ENCODE assay signal across 1 cellular context in the genomic region with DNA sequence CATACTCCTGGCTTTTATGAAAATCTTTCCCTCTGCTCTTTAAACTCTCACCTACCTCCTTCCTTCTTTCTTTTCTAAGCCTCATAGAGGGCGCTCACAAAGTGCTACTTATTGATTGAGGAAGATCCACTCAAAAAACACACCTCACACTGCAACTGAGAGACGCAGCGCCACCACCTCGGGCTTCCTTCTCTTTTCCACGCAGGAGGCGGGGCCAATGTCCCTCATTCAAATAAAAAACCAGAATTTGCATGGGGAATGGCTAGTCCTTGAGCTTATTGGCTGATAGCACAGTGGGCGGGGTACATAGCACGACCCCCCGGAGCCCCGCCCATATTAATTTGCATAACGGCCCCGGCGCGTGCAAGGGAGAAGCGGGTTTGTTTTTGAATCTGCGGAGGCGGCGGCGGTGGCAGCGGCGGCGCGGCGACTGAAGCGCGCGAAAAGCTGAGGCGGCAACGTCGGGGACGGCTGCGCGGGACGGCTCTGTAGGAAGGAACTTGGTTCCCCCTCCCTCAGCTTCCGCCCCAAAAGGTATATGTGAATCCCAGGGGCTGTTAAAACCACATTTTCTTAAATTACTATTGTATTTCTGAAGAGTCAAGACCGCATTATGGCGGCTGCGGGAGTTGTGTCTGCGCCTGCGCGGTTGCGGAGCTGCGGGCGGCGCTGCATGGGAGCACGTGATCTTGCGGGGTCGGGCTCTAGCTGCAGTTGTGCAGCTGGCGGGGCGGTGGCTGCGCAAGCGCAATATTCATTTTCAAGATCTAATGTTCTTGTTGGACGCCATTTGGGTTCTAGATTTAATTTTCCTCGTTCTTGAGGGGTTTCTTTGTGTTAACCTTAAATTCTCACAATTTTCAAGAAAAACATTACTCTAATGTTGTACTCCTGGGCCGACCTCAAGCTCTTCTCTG.
A peak's percentile ranks its signal among the peaks of the same experiment; 100 is the strongest.
TF ChIP-seq lines count a peak whose summit lies in the region.

A gene with protein sequence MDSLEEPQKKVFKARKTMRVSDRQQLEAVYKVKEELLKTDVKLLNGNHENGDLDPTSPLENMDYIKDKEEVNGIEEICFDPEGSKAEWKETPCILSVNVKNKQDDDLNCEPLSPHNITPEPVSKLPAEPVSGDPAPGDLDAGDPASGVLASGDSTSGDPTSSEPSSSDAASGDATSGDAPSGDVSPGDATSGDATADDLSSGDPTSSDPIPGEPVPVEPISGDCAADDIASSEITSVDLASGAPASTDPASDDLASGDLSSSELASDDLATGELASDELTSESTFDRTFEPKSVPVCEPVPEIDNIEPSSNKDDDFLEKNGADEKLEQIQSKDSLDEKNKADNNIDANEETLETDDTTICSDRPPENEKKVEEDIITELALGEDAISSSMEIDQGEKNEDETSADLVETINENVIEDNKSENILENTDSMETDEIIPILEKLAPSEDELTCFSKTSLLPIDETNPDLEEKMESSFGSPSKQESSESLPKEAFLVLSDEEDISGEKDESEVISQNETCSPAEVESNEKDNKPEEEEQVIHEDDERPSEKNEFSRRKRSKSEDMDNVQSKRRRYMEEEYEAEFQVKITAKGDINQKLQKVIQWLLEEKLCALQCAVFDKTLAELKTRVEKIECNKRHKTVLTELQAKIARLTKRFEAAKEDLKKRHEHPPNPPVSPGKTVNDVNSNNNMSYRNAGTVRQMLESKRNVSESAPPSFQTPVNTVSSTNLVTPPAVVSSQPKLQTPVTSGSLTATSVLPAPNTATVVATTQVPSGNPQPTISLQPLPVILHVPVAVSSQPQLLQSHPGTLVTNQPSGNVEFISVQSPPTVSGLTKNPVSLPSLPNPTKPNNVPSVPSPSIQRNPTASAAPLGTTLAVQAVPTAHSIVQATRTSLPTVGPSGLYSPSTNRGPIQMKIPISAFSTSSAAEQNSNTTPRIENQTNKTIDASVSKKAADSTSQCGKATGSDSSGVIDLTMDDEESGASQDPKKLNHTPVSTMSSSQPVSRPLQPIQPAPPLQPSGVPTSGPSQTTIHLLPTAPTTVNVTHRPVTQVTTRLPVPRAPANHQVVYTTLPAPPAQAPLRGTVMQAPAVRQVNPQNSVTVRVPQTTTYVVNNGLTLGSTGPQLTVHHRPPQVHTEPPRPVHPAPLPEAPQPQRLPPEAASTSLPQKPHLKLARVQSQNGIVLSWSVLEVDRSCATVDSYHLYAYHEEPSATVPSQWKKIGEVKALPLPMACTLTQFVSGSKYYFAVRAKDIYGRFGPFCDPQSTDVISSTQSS (plus strand): TSS at position 389 of the 917 bp plus-strand sequence. CDS start 58,234 bp downstream, outside the sequence.

TF ChIP-seq in HepG2, 621 proteins besides CTCF, POLR2A, EP300 and RAD21 (continued from another document and continues in another):
- TF ChIP-seq, protein P1, sequence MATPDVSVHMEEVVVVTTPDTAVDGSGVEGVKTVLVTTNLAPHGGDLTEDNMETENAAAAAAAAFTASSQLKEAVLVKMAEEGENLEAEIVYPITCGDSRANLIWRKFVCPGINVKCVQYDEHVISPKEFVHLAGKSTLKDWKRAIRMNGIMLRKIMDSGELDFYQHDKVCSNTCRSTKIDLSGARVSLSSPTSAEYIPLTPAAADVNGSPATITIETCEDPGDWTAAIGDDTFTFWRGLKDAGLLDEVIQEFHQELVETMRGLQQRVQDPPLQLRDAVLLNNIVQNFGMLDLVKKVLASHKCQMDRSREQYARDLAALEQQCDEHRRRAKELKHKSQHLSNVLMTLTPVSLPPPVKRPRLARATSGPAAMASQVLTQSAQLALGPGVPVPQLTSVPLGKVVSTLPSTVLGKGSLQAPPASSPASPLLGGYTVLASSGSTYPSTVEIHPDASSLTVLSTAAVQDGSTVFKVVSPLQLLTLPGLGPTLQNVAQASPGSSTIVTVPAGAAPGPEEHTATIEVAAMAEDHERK (CRISPR knock-in tag; IDR thresholded peaks at IDR 0.05; ENCODE audit: low read depth): no peak
- no peak for TF ChIP-seq MEIS2 (CRISPR knock-in tag; IDR thresholded peaks at IDR 0.05)
- TF ChIP-seq ZC3H4 (CRISPR knock-in tag; IDR thresholded peaks at IDR 0.05; ENCODE audit: borderline replicate concordance): no peak
- TF ChIP-seq ZNF343 (CRISPR knock-in tag; IDR thresholded peaks at IDR 0.05): no peak
- no peak for TF ChIP-seq HNRNPK (IDR thresholded peaks at IDR 0.05; ENCODE audit: low read depth, low read length, poor library complexity, severe bottlenecking)
- no peak for TF ChIP-seq DR1 (CRISPR knock-in tag; IDR thresholded peaks at IDR 0.05)
- TF ChIP-seq ZNF337 (CRISPR knock-in tag; IDR thresholded peaks at IDR 0.05; ENCODE audit: borderline replicate concordance, low read depth): no peak
- TF ChIP-seq ZBTB42 (CRISPR knock-in tag; IDR thresholded peaks at IDR 0.05): no peak
- TF ChIP-seq ZNF75D (CRISPR knock-in tag; IDR thresholded peaks at IDR 0.05; ENCODE audit: borderline replicate concordance): no peak
- TF ChIP-seq KMT2B (CRISPR knock-in tag; IDR thresholded peaks at IDR 0.05): no peak
- TF ChIP-seq, protein P2, sequence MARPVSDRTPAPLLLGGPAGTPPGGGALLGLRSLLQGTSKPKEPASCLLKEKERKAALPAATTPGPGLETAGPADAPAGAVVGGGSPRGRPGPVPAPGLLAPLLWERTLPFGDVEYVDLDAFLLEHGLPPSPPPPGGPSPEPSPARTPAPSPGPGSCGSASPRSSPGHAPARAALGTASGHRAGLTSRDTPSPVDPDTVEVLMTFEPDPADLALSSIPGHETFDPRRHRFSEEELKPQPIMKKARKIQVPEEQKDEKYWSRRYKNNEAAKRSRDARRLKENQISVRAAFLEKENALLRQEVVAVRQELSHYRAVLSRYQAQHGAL (CRISPR knock-in tag; IDR thresholded peaks at IDR 0.05; ENCODE audit: not compliant biosample characterization): no peak
- no peak for TF ChIP-seq KDM6A (CRISPR knock-in tag; IDR thresholded peaks at IDR 0.05; ENCODE audit: low read depth)
- TF ChIP-seq ZNF572 (CRISPR knock-in tag; IDR thresholded peaks at IDR 0.05): no peak
- TF ChIP-seq, protein P3, sequence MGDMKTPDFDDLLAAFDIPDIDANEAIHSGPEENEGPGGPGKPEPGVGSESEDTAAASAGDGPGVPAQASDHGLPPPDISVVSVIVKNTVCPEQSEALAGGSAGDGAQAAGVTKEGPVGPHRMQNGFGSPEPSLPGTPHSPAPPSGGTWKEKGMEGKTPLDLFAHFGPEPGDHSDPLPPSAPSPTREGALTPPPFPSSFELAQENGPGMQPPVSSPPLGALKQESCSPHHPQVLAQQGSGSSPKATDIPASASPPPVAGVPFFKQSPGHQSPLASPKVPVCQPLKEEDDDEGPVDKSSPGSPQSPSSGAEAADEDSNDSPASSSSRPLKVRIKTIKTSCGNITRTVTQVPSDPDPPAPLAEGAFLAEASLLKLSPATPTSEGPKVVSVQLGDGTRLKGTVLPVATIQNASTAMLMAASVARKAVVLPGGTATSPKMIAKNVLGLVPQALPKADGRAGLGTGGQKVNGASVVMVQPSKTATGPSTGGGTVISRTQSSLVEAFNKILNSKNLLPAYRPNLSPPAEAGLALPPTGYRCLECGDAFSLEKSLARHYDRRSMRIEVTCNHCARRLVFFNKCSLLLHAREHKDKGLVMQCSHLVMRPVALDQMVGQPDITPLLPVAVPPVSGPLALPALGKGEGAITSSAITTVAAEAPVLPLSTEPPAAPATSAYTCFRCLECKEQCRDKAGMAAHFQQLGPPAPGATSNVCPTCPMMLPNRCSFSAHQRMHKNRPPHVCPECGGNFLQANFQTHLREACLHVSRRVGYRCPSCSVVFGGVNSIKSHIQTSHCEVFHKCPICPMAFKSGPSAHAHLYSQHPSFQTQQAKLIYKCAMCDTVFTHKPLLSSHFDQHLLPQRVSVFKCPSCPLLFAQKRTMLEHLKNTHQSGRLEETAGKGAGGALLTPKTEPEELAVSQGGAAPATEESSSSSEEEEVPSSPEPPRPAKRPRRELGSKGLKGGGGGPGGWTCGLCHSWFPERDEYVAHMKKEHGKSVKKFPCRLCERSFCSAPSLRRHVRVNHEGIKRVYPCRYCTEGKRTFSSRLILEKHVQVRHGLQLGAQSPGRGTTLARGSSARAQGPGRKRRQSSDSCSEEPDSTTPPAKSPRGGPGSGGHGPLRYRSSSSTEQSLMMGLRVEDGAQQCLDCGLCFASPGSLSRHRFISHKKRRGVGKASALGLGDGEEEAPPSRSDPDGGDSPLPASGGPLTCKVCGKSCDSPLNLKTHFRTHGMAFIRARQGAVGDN (CRISPR knock-in tag; IDR thresholded peaks at IDR 0.05): peak; percentile 55
- TF ChIP-seq SMAD3 (CRISPR knock-in tag; IDR thresholded peaks at IDR 0.05): no peak
- TF ChIP-seq ZNF30 (CRISPR knock-in tag; IDR thresholded peaks at IDR 0.05): no peak
- TF ChIP-seq FOXM1 (CRISPR knock-in tag; IDR thresholded peaks at IDR 0.05): no peak
- no peak for TF ChIP-seq MAFF (IDR thresholded peaks at IDR 0.05; ENCODE audit: low read depth, low read length)
- TF ChIP-seq, protein P4, sequence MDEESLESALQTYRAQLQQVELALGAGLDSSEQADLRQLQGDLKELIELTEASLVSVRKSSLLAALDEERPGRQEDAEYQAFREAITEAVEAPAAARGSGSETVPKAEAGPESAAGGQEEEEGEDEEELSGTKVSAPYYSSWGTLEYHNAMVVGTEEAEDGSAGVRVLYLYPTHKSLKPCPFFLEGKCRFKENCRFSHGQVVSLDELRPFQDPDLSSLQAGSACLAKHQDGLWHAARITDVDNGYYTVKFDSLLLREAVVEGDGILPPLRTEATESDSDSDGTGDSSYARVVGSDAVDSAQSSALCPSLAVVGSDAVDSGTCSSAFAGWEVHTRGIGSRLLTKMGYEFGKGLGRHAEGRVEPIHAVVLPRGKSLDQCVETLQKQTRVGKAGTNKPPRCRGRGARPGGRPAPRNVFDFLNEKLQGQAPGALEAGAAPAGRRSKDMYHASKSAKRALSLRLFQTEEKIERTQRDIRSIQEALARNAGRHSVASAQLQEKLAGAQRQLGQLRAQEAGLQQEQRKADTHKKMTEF (CRISPR knock-in tag; IDR thresholded peaks at IDR 0.05): peak; percentile 25; the same call in 1 of the 2 replicates
- TF ChIP-seq CEBPB (IDR thresholded peaks at IDR 0.05; ENCODE audit: borderline replicate concordance, low read depth, low read length): no peak
- TF ChIP-seq ZIK1 (CRISPR knock-in tag; IDR thresholded peaks at IDR 0.05; ENCODE audit: borderline replicate concordance, low read depth): no peak
- TF ChIP-seq, protein P5, sequence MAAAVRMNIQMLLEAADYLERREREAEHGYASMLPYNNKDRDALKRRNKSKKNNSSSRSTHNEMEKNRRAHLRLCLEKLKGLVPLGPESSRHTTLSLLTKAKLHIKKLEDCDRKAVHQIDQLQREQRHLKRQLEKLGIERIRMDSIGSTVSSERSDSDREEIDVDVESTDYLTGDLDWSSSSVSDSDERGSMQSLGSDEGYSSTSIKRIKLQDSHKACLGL (CRISPR knock-in tag; IDR thresholded peaks at IDR 0.05): no peak
- TF ChIP-seq, protein P6, sequence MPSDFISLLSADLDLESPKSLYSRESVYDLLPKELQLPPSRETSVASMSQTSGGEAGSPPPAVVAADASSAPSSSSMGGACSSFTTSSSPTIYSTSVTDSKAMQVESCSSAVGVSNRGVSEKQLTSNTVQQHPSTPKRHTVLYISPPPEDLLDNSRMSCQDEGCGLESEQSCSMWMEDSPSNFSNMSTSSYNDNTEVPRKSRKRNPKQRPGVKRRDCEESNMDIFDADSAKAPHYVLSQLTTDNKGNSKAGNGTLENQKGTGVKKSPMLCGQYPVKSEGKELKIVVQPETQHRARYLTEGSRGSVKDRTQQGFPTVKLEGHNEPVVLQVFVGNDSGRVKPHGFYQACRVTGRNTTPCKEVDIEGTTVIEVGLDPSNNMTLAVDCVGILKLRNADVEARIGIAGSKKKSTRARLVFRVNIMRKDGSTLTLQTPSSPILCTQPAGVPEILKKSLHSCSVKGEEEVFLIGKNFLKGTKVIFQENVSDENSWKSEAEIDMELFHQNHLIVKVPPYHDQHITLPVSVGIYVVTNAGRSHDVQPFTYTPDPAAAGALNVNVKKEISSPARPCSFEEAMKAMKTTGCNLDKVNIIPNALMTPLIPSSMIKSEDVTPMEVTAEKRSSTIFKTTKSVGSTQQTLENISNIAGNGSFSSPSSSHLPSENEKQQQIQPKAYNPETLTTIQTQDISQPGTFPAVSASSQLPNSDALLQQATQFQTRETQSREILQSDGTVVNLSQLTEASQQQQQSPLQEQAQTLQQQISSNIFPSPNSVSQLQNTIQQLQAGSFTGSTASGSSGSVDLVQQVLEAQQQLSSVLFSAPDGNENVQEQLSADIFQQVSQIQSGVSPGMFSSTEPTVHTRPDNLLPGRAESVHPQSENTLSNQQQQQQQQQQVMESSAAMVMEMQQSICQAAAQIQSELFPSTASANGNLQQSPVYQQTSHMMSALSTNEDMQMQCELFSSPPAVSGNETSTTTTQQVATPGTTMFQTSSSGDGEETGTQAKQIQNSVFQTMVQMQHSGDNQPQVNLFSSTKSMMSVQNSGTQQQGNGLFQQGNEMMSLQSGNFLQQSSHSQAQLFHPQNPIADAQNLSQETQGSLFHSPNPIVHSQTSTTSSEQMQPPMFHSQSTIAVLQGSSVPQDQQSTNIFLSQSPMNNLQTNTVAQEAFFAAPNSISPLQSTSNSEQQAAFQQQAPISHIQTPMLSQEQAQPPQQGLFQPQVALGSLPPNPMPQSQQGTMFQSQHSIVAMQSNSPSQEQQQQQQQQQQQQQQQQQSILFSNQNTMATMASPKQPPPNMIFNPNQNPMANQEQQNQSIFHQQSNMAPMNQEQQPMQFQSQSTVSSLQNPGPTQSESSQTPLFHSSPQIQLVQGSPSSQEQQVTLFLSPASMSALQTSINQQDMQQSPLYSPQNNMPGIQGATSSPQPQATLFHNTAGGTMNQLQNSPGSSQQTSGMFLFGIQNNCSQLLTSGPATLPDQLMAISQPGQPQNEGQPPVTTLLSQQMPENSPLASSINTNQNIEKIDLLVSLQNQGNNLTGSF (CRISPR knock-in tag; IDR thresholded peaks at IDR 0.05): no peak
- TF ChIP-seq SRSF4 (IDR thresholded peaks at IDR 0.05; ENCODE audit: low read depth, low read length, poor library complexity, severe bottlenecking): no peak
- no peak for TF ChIP-seq ADNP (CRISPR knock-in tag; IDR thresholded peaks at IDR 0.05)
- no peak for TF ChIP-seq RNF2 (conservative IDR thresholded peaks at IDR 0.05; ENCODE audit: low read depth)
- TF ChIP-seq KLF15 (CRISPR knock-in tag; IDR thresholded peaks at IDR 0.05; ENCODE audit: borderline replicate concordance): no peak
- TF ChIP-seq RFX3 (CRISPR knock-in tag; IDR thresholded peaks at IDR 0.05): no peak
- TF ChIP-seq NR2F2 (IDR thresholded peaks at IDR 0.05; ENCODE audit: borderline replicate concordance, low read depth): no peak
- TF ChIP-seq, protein P7, sequence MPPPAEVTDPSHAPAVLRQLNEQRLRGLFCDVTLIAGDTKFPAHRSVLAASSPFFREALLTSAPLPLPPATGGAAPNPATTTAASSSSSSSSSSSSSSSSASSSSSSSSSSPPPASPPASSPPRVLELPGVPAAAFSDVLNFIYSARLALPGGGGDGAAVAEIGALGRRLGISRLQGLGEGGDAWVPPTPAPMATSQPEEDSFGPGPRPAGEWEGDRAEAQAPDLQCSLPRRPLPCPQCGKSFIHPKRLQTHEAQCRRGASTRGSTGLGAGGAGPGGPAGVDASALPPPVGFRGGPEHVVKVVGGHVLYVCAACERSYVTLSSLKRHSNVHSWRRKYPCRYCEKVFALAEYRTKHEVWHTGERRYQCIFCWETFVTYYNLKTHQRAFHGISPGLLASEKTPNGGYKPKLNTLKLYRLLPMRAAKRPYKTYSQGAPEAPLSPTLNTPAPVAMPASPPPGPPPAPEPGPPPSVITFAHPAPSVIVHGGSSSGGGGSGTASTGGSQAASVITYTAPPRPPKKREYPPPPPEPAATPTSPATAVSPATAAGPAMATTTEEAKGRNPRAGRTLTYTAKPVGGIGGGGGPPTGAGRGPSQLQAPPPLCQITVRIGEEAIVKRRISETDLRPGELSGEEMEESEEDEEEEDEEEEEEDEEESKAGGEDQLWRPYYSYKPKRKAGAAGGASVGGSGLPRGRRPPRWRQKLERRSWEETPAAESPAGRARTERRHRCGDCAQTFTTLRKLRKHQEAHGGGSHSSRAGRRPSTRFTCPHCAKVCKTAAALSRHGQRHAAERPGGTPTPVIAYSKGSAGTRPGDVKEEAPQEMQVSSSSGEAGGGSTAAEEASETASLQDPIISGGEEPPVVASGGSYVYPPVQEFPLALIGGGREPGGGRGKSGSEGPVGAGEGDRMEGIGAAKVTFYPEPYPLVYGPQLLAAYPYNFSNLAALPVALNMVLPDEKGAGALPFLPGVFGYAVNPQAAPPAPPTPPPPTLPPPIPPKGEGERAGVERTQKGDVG (CRISPR knock-in tag; IDR thresholded peaks at IDR 0.05; ENCODE audit: borderline replicate concordance): no peak
- no peak for TF ChIP-seq ZKSCAN5 (CRISPR knock-in tag; IDR thresholded peaks at IDR 0.05)
